7 cellular contexts compared by ENCODE assay signal in the genomic region with DNA sequence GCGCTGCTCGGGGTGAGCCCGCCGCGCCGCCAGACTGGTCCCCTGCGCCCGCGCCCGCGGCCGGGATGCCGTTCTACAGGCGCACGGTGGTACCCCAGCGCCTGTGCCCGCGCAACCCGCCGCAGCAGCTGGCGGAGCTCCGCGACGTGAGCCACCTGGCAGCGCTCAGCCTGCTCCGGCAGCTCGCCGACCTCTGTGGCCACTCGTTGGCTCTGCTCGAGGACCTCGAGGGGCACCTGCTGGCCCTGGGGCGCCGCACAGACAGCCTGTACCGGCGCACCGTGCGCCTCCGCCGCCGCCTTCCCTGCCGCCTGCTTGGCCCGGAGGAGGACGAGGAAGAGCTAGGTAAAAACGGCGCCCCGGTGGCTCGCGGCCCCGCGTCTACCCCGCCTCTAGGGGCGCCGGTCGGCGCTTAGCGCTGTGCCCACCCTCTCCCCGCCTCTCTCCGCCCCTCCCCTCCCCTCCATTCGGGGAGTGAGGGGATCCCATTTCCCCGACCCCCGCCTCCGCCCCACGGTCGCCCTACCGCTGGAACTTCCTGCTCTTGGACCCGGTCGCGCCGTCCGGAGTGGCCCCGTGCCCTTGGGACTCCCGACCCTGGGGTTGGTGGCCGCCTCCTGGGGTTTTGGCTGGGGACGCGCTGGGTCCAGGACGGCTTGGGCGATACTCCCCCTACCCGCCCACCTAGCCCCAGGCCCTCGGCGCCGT. TPM values are rescaled to one million over a fixed set of nuclear protein-coding genes. Genes with fewer than 3 reads are reported as not detected.
DNase-seq lines count a peak whose midpoint lies in the region; ATAC-seq, FAIRE-seq and TF ChIP-seq lines count a peak whose summit lies in the region.

No MANE protein-coding gene starts in this region.

- ATAC-seq in HG02759 (IDR thresholded peaks at IDR 0.05; ENCODE audit: unreplicated experiment) = no peak

- H3K9me3 Mint-ChIP-seq in activated CD4-positive, alpha-beta T cell treated with anti-CD3 and anti-CD28 coated beads, Interleukin-2, amount 10 ng/mL, durations not matched to agents 24 days and 14 days = no peaks in the 10 kb centered on the region
- H3K9me3 Mint-ChIP-seq in endothelial cell (ENCODE audit: unreplicated experiment) (no peaks in the 10 kb centered on the region), nephron (peaks cover 3% of the 10 kb centered on the region)

- FAIRE-seq in HTR-8/SVneo (lab: Jason Lieb, UNC) (peak; percentile 81), urothelium cell line (lab: Jason Lieb, UNC) (no peak)

- H3K27me3 Mint-ChIP-seq in activated CD4-positive, alpha-beta T cell treated with anti-CD3 and anti-CD28 coated beads, Interleukin-2, amount 10 ng/mL, durations not matched to agents 24 days and 14 days = peaks cover 47% of the 10 kb centered on the region
- no peaks in the 10 kb centered on the region for H3K27me3 Mint-ChIP-seq in endothelial cell (ENCODE audit: unreplicated experiment)
- no peaks in the 10 kb centered on the region for H3K27me3 Mint-ChIP-seq in nephron (ENCODE audit: low read depth)

- no peaks in the 10 kb centered on the region for H3K36me3 Mint-ChIP-seq in activated CD4-positive, alpha-beta T cell treated with anti-CD3 and anti-CD28 coated beads, Interleukin-2, amount 10 ng/mL, durations not matched to agents 24 days and 14 days (ENCODE audit: low read depth)
- H3K36me3 Mint-ChIP-seq in endothelial cell (ENCODE audit: low read depth, unreplicated experiment) (no peaks in the 10 kb centered on the region), nephron (ENCODE audit: low read depth) (no peaks in the 10 kb centered on the region)

- intact Hi-C loops in activated CD4-positive, alpha-beta T cell treated with anti-CD3 and anti-CD28 coated beads, Interleukin-2, amount 10 ng/mL, durations not matched to agents 24 days and 14 days (cut with micrococcal nuclease) = no loop called here

- H3K4me1 Mint-ChIP-seq in activated CD4-positive, alpha-beta T cell treated with anti-CD3 and anti-CD28 coated beads, Interleukin-2, amount 10 ng/mL, durations not matched to agents 24 days and 14 days = no peaks in the 10 kb centered on the region
- H3K4me1 Mint-ChIP-seq in endothelial cell (ENCODE audit: unreplicated experiment) (no peaks in the 10 kb centered on the region), nephron (peaks cover 28% of the 10 kb centered on the region)

- peak; percentile 51 for TF ChIP-seq CTCF in endothelial cell (IDR thresholded peaks at IDR 0.05; ENCODE audit: unreplicated experiment)
- peak; percentile 41 to 55 (median 48) for TF ChIP-seq CTCF in nephron (IDR thresholded peaks at IDR 0.05; ENCODE audit: unreplicated experiment in 3 of 3)

- peak; percentile 55 for DNase-seq in HTR-8/SVneo (ENCODE audit: insufficient read length, low spot score)
- DNase-seq in activated CD4-positive, alpha-beta T cell treated with anti-CD3 and anti-CD28 coated beads, Interleukin-2, amount 10 ng/mL, durations not matched to agents 24 days and 14 days = peak; percentile 62
- peak; percentile 63 for DNase-seq in endothelial cell (ENCODE audit: low spot score)
- DNase-seq in urothelium cell line (ENCODE audit: low spot score) = peak; percentile 66
- DNase-seq in NCI-H1436 treated with DMSO at 0.1 percent for 48 hours (lab: John Stamatoyannopoulos, UW) = no peak

- no peak overlapping the region for H3K4me3 Mint-ChIP-seq in activated CD4-positive, alpha-beta T cell treated with anti-CD3 and anti-CD28 coated beads, Interleukin-2, amount 10 ng/mL, durations not matched to agents 24 days and 14 days
- H3K4me3 Mint-ChIP-seq in endothelial cell (ENCODE audit: unreplicated experiment) = peak overlapping the region; percentile 84
- peak overlapping the region; percentile 82 to 87 (median 86) for H3K4me3 Mint-ChIP-seq in nephron

- no peak overlapping the region for H3K27ac Mint-ChIP-seq in activated CD4-positive, alpha-beta T cell treated with anti-CD3 and anti-CD28 coated beads, Interleukin-2, amount 10 ng/mL, durations not matched to agents 24 days and 14 days
- H3K27ac Mint-ChIP-seq in endothelial cell (ENCODE audit: unreplicated experiment) = no peak overlapping the region
- H3K27ac Mint-ChIP-seq in nephron = peak overlapping the region in 1 of 3 experiments; percentile 63

RNA-seq across cellular contexts. Expression of gene NHSL2, which starts 0.5 kb away (rescaled TPM):
- 0.07 and 0.19 TPM in 2 replicates for total RNA-seq in activated CD4-positive, alpha-beta T cell treated with anti-CD3 and anti-CD28 coated beads, Interleukin-2, amount 10 ng/mL, durations not matched to agents 24 days and 14 days
- 57.6 TPM for total RNA-seq in endothelial cell (ENCODE audit: unreplicated experiment)

Comparison
In these comparisons a context has a peak if more than half of its experiments do, and no peak if none do; other contexts are left out.
1. RNA of gene NHSL2, which starts 0.5 kb away (total RNA-seq): 57.6 TPM in endothelial cell (single experiment); 0.07 to 0.19 TPM in activated CD4-positive, alpha-beta T cell treated with anti-CD3 and anti-CD28 coated beads, Interleukin-2, amount 10 ng/mL, durations not matched to agents 24 days and 14 days; every median in the first group is over 10 times any median in the second.